8 cellular contexts compared by ENCODE assay signal in genomic region chr5:90408571-90409317, GRCh38. TPM values are rescaled to one million over a fixed set of nuclear protein-coding genes. Genes with fewer than 3 reads are reported as not detected.
DNase-seq lines count a peak whose midpoint lies in the region; ATAC-seq and TF ChIP-seq lines count a peak whose summit lies in the region.

No MANE protein-coding gene starts in this region.

- no peak for TF ChIP-seq POLR2A in sigmoid colon (IDR thresholded peaks at IDR 0.05)

- no peaks in the 10 kb centered on the region for H3K27me3 ChIP-seq in DND-41 (ENCODE audit: insufficient read depth, low read length, poor library complexity)
- H3K27me3 ChIP-seq in esophagus (ENCODE audit: control insufficient read depth in 1 of 2, insufficient read depth in 2 of 2, low read length in 2 of 2): no peaks in the 10 kb centered on the region
- H3K27me3 ChIP-seq in sigmoid colon: no peaks in the 10 kb centered on the region

- H3K9me3 Mint-ChIP-seq in activated CD4-positive, alpha-beta memory T cell treated with anti-CD3 and anti-CD28 coated beads for 36 hours: no peaks in the 10 kb centered on the region

- no peak overlapping the region for H3K4me3 Mint-ChIP-seq in activated CD4-positive, alpha-beta memory T cell treated with anti-CD3 and anti-CD28 coated beads for 36 hours

- peaks cover 26% of the 10 kb centered on the region for H3K36me3 ChIP-seq in DND-41 (ENCODE audit: insufficient read depth, low read length)
- H3K36me3 ChIP-seq in esophagus (ENCODE audit: control insufficient read depth in 2 of 2, insufficient read depth in 2 of 2, low read length in 1 of 2): no peaks in the 10 kb centered on the region
- peaks cover 0 to 11% (median 0%) of the 10 kb centered on the region in 4 donors for H3K36me3 ChIP-seq in sigmoid colon

- peak overlapping the region; percentile 85 for H3K4me2 ChIP-seq in DND-41 (ENCODE audit: insufficient read depth, low read length)

- H3K36me3 Mint-ChIP-seq in activated CD4-positive, alpha-beta memory T cell treated with anti-CD3 and anti-CD28 coated beads for 36 hours: peaks cover 21% of the 10 kb centered on the region

- H3K27me3 Mint-ChIP-seq in activated CD4-positive, alpha-beta memory T cell treated with anti-CD3 and anti-CD28 coated beads for 36 hours: no peaks in the 10 kb centered on the region

- 13% methylated on average over 14 of the region's 14 CpGs for WGBS in esophagus, 2 donors
- WGBS in sigmoid colon, 2 donors: 7 to 18% methylated on average over 14 of the region's 14 CpGs

- H3K4me3 ChIP-seq in DND-41 (ENCODE audit: low read depth in 1 of 2, low read length in 2 of 2) (peak overlapping the region; percentile 35 to 60; a peak in 3 of 4 replicates), esophagus (ENCODE audit: low read depth in 1 of 2, low read length in 2 of 2) (peak overlapping the region; percentile 92 to 97), sigmoid colon (peak overlapping the region; percentile 70 to 85 (median 78))

- H2AFZ ChIP-seq in DND-41 (ENCODE audit: low read depth, low read length): peak overlapping the region; percentile 79

- CTCF ChIA-PET in activated CD4-positive, alpha-beta memory T cell treated with anti-CD3 and anti-CD28 coated beads for 36 hours (lab: Charles Lee): interaction anchor here (1.0 to 2.1 kb wide), 3 partner anchors 8 to 120 kb away, joined by 5 to 11 read pairs (median 9); partner anchors contain the start of gene LYSMD3

- H3K4me1 ChIP-seq in DND-41 (ENCODE audit: insufficient read depth, low read length) (peaks cover 37% of the 10 kb centered on the region), esophagus (ENCODE audit: control insufficient read depth in 2 of 2, insufficient read depth in 2 of 2, low read length in 1 of 2) (no peaks in the 10 kb centered on the region), sigmoid colon (peaks cover 0 to 15% (median 10%) of the 10 kb centered on the region in 4 donors)

- TF ChIP-seq CTCF in DND-41 (IDR thresholded peaks at IDR 0.05; ENCODE audit: borderline replicate concordance, extremely low read depth, low read length, poor library complexity, severe bottlenecking) (no peak), sigmoid colon (IDR thresholded peaks at IDR 0.05) (no peak)

- H3K27ac Mint-ChIP-seq in activated CD4-positive, alpha-beta memory T cell treated with anti-CD3 and anti-CD28 coated beads for 36 hours: no peak overlapping the region

- ATAC-seq in DND-41 (ENCODE audit: insufficient read depth, low read depth) (no peak), GM21723 (IDR thresholded peaks at IDR 0.05; ENCODE audit: unreplicated experiment) (peak; percentile 2)

- H3K9me3 ChIP-seq in DND-41 (ENCODE audit: insufficient read depth, low read length, severe bottlenecking) (no peaks in the 10 kb centered on the region), esophagus (ENCODE audit: control insufficient read depth in 2 of 2, insufficient read depth in 1 of 2, low read depth in 1 of 2, low read length in 1 of 2) (no peaks in the 10 kb centered on the region), sigmoid colon (no peaks in the 10 kb centered on the region)

- no peak for DNase-seq in DND-41
- peak; percentile 5 for DNase-seq in NCI-H460 (ENCODE audit: extremely low read depth, low read depth)
- DNase-seq in sigmoid colon: no peak
- DNase-seq in cortex of kidney (lab: John Stamatoyannopoulos, UW): no peak
- no peak for DNase-seq in HT-29 (ENCODE audit: low spot score)
- DNase-seq in activated CD4-positive, alpha-beta memory T cell treated with anti-CD3 and anti-CD28 coated beads for 36 hours: no peak

- peaks cover 30% of the 10 kb centered on the region for H3K79me2 ChIP-seq in DND-41 (ENCODE audit: insufficient read depth, low read length)

- peaks cover 16% of the 10 kb centered on the region for H3K4me1 Mint-ChIP-seq in activated CD4-positive, alpha-beta memory T cell treated with anti-CD3 and anti-CD28 coated beads for 36 hours (ENCODE audit: low read depth)

- peak overlapping the region; percentile 84 for H3K9ac ChIP-seq in DND-41 (ENCODE audit: low read depth, low read length)

- H3K27ac ChIP-seq in DND-41 (ENCODE audit: low read length) (peak overlapping the region; percentile 95), esophagus (ENCODE audit: low read depth in 2 of 2, low read length in 1 of 2) (peak overlapping the region; percentile 100), sigmoid colon (peak overlapping the region; percentile 90 to 98 (median 96))

- POLR2A ChIA-PET in activated CD4-positive, alpha-beta memory T cell treated with anti-CD3 and anti-CD28 coated beads for 36 hours (lab: Charles Lee): interaction anchor here (1.2 to 2.1 kb wide), 3 partner anchors 65 to 972 kb away, joined by 3 to 15 read pairs (median 5); partner anchors contain the start of genes MBLAC2 and POLR3G

- no peak for TF ChIP-seq EP300 in sigmoid colon (IDR thresholded peaks at IDR 0.05)

- no peaks in the 10 kb centered on the region for H4K20me1 ChIP-seq in DND-41 (ENCODE audit: insufficient read depth, low read length)

- intact Hi-C loops in sigmoid colon (cut with DNase I): loop anchor here (1.0 to 5.0 kb wide), 2 partner anchors 121 to 794 kb away; partner anchors contain the start of gene LYSMD3
- intact Hi-C loops in activated CD4-positive, alpha-beta memory T cell treated with anti-CD3 and anti-CD28 coated beads for 36 hours (cut with micrococcal nuclease): loop anchor here (1.0 to 2.0 kb wide), 3 partner anchors 30 to 121 kb away; partner anchors contain the start of genes LYSMD3, MBLAC2 and POLR3G

RNA-seq across cellular contexts. Expression of gene CETN3, which starts 0.8 kb away (rescaled TPM):
- 60.8 and 61.3 TPM in 2 replicates for total RNA-seq in NCI-H460 (2014; rRNA removed; shearing (Covaris generic))
- 25.3 and 40.5 TPM in 2 replicates for polyA plus RNA-seq in NCI-H460 (2014; cell fraction: nucleus; rRNA removed)
- 10 to 100 TPM; 19.8 to 21.0 TPM for polyA plus RNA-seq in esophagus
- total RNA-seq in sigmoid colon: 10 to 100 TPM in 2 of 4 donors, 1 to 10 TPM in 2; 2.8 to 13.2 (median 7.7) TPM
- polyA plus RNA-seq in sigmoid colon: 10 to 100 TPM; 16.6 to 36.0 (median 19.7) TPM
- total RNA-seq in HT-29 (2014; rRNA removed; shearing (Covaris generic)): 6.9 and 7.1 TPM in 2 replicates
- total RNA-seq in activated CD4-positive, alpha-beta memory T cell treated with anti-CD3 and anti-CD28 coated beads for 36 hours: 10 to 100 TPM; 49.8 to 51.8 TPM
